ENCODE assay signal across 21 cellular contexts in the genomic region with DNA sequence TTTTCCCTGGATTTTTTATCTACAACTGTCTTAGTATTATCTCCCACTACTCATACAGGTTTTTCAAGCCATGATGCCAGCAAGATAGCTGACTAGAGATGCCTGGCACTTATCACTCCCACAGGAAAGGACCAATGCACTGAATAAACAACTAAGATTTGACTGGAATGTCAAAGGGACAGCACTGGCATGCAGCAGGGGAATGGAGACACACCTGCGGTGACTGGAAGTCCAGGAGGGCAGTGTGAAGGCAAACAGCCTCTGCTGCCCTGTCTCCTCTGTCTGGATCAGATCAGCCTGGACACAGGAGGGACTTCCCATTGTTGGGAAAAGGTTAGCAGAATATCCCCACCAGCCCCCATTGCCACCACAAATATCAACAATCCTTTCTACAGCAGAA.
DNase-seq lines count a peak whose midpoint lies in the region; TF ChIP-seq lines count a peak whose summit lies in the region.
"Had no signal": no experiment of that assay in that cellular context is flagged by ENCODE, and none has a peak within 500 bp of the region (broad histone marks: within the 10 kb centered on the region; RNA-seq: fewer than 3 reads in every experiment).

No MANE protein-coding gene starts in this region.

- H4K20me1 ChIP-seq in PC-9 (ENCODE audit: insufficient read depth), result no peaks in the 10 kb centered on the region
- H4K20me1 ChIP-seq in MM.1S (ENCODE audit: insufficient read depth, low read length), result no peaks in the 10 kb centered on the region
- H4K20me1 ChIP-seq: BLaER1 treated with 17β-estradiol and CSF1 and Interleukin-3, amounts not matched to agents 10 nM and 100 nM had no signal

- no peaks in the 10 kb centered on the region for H3K79me2 ChIP-seq in PC-9 (ENCODE audit: low read depth)
- no peaks in the 10 kb centered on the region for H3K79me2 ChIP-seq in MM.1S (ENCODE audit: low read length)

- TF ChIP-seq CTCF in Caco-2 (IDR thresholded peaks at IDR 0.05; ENCODE audit: insufficient read depth in 1 of 2, low read depth in 1 of 2, low read length in 1 of 2, severe bottlenecking in 1 of 2, unreplicated experiment in 1 of 2) (no peak), PC-9 (conservative IDR thresholded peaks at IDR 0.05) (no peak), MM.1S (IDR thresholded peaks at IDR 0.05; ENCODE audit: low read length) (no peak)

- no peaks in the 10 kb centered on the region for H3K36me3 Mint-ChIP-seq in Caco-2 (ENCODE audit: insufficient read depth, unreplicated experiment)
- H3K36me3 Mint-ChIP-seq: CD4-positive, alpha-beta memory T cell had no signal

- H3K4me3 Mint-ChIP-seq in Caco-2 (ENCODE audit: unreplicated experiment), result peak overlapping the region; percentile 13
- H3K4me3 Mint-ChIP-seq: CD4-positive, alpha-beta memory T cell had no signal

- H3K27me3 Mint-ChIP-seq in Caco-2 (ENCODE audit: insufficient read depth, unreplicated experiment), result no peaks in the 10 kb centered on the region
- H3K27me3 Mint-ChIP-seq: CD4-positive, alpha-beta memory T cell had no signal

- DNase-seq in Caco-2 (peak; percentile 79 to 88), PC-9 (peak; percentile 37 to 51), kidney tubule cell (ENCODE audit: low spot score) (peak; percentile 28), mucosa of gallbladder (ENCODE audit: low spot score) (peak; percentile 13), MM.1S (no peak), NCI-H526 treated with DMSO at 0.1 percent for 48 hours (lab: John Stamatoyannopoulos, UW) (no peak)
- no peak for DNase-seq in stimulated activated CD4-positive, alpha-beta T cell treated with anti-CD3 and anti-CD28 coated beads, Interleukin-4, amount 100 ng/mL, for 4 hours
- DNase-seq: 8988T; CD4-positive, alpha-beta memory T cell; DMS153; EL; GF-D8; KG1; NCI-H1092 treated with DMSO at 0.1 percent for 48 hours; NCI-H1436 treated with DMSO at 0.1 percent for 48 hours; NCI-H2029; NCI-H2227 treated with DMSO at 0.1 percent for 48 hours; NCI-H510A; NCI-H748 treated with DMSO at 0.1 percent for 48 hours had no signal

- no peaks in the 10 kb centered on the region for H3K36me3 ChIP-seq in Caco-2 (ENCODE audit: control insufficient read depth, insufficient read depth, low read length)
- H3K36me3 ChIP-seq in PC-9 (ENCODE audit: low read depth), result no peaks in the 10 kb centered on the region
- no peaks in the 10 kb centered on the region for H3K36me3 ChIP-seq in MM.1S (replicated peaks; ENCODE audit: insufficient read depth, low read length)
- H3K36me3 ChIP-seq: BLaER1 treated with 17β-estradiol and CSF1 and Interleukin-3, amounts not matched to agents 10 nM and 100 nM; SJSA1 had no signal

- intact Hi-C loops in Caco-2 (cut with micrococcal nuclease; ENCODE audit: unreplicated experiment), result loop anchor here (1.0 kb wide), 2 partner anchors 22 to 84 kb away; no protein-coding TSS in a partner anchor
- intact Hi-C loops in PC-9 (cut with micrococcal nuclease; ENCODE audit: unreplicated experiment), result no loop called here

- H3K9me2 ChIP-seq in PC-9 (ENCODE audit: insufficient read depth), result no peaks in the 10 kb centered on the region
- no peaks in the 10 kb centered on the region for H3K9me2 ChIP-seq in MM.1S (replicated peaks; ENCODE audit: insufficient read depth, low read length)

- CTCF ChIA-PET in Caco-2 (lab: Charles Lee) (no interaction called here), PC-9 (lab: Charles Lee) (no interaction called here)

- no peaks in the 10 kb centered on the region for H3K4me1 Mint-ChIP-seq in Caco-2 (ENCODE audit: low read depth, unreplicated experiment)
- H3K4me1 Mint-ChIP-seq: CD4-positive, alpha-beta memory T cell had no signal

- 0 out of 2 replicates have a peak, but pooled peaks cover 4% of the 10 kb centered on the region for H3F3A ChIP-seq in PC-9 (ENCODE audit: insufficient read depth, low read depth)
- H3F3A ChIP-seq in MM.1S (ENCODE audit: insufficient read depth, low read length), result no peaks in the 10 kb centered on the region

- H3K4me3 ChIP-seq in Caco-2 (ENCODE audit: low read depth, low read length), result no peak overlapping the region
- no peak overlapping the region for H3K4me3 ChIP-seq in PC-9
- H3K4me3 ChIP-seq in MM.1S (ENCODE audit: low read length), result no peak overlapping the region
- H3K4me3 ChIP-seq: BLaER1 treated with 17β-estradiol and CSF1 and Interleukin-3, amounts not matched to agents 10 nM and 100 nM; SJSA1 had no signal

- BruUV-seq in Caco-2 (replicated peaks; lab: Mats Ljungman, UMichigan), result no TSS peak
- no TSS peak for BruUV-seq in PC-9 (replicated peaks; lab: Mats Ljungman, UMichigan)

- H3K4me1 ChIP-seq in Caco-2 (no peaks in the 10 kb centered on the region; the same call in 1 of the 2 replicates), PC-9 (replicated peaks; ENCODE audit: insufficient read depth) (no peaks in the 10 kb centered on the region), MM.1S (ENCODE audit: low read length) (no peaks in the 10 kb centered on the region)
- H3K4me1 ChIP-seq: BLaER1 treated with 17β-estradiol and CSF1 and Interleukin-3, amounts not matched to agents 10 nM and 100 nM; SJSA1 had no signal

- POLR2A ChIA-PET in Caco-2 (lab: Charles Lee), result no interaction called here
- POLR2A ChIA-PET in PC-9 (lab: Charles Lee; ENCODE audit: unreplicated experiment), result interaction anchor here (0.8 kb wide), 1 partner anchor 107 kb away, joined by 19 read pairs; the partner anchor contains the start of genes STRADB and TRAK2

- no peak overlapping the region for H3K27ac ChIP-seq in PC-9
- no peak overlapping the region for H3K27ac ChIP-seq in MM.1S (ENCODE audit: low read length)
- H3K27ac ChIP-seq: BLaER1 treated with 17β-estradiol and CSF1 and Interleukin-3, amounts not matched to agents 10 nM and 100 nM; SJSA1 had no signal

- H3K9me3 ChIP-seq in Caco-2 (no peaks in the 10 kb centered on the region), PC-9 (ENCODE audit: insufficient read depth, low read depth) (no peaks in the 10 kb centered on the region), MM.1S (replicated peaks; ENCODE audit: insufficient read depth, low read length) (no peaks in the 10 kb centered on the region)
- H3K9me3 ChIP-seq: BLaER1 treated with 17β-estradiol and CSF1 and Interleukin-3, amounts not matched to agents 10 nM and 100 nM; SJSA1 had no signal

- no peak overlapping the region for H3K9ac ChIP-seq in MM.1S (ENCODE audit: low read length)
- H3K9ac ChIP-seq: BLaER1 treated with 17β-estradiol and CSF1 and Interleukin-3, amounts not matched to agents 10 nM and 100 nM had no signal

- no peak overlapping the region for H3K27ac Mint-ChIP-seq in Caco-2 (ENCODE audit: unreplicated experiment)
- H3K27ac Mint-ChIP-seq: CD4-positive, alpha-beta memory T cell had no signal

- no peak overlapping the region for H2AFZ ChIP-seq in PC-9
- H2AFZ ChIP-seq in MM.1S (ENCODE audit: low read length), result no peak overlapping the region

- no peaks in the 10 kb centered on the region for H3K9me3 Mint-ChIP-seq in Caco-2 (ENCODE audit: unreplicated experiment)
- H3K9me3 Mint-ChIP-seq: CD4-positive, alpha-beta memory T cell had no signal

- no peaks in the 10 kb centered on the region for H3K27me3 ChIP-seq in Caco-2 (replicated peaks; ENCODE audit: control insufficient read depth, insufficient read depth, low read length)
- H3K27me3 ChIP-seq in PC-9 (ENCODE audit: insufficient read depth, low read depth), result no peaks in the 10 kb centered on the region
- H3K27me3 ChIP-seq in MM.1S (replicated peaks; ENCODE audit: insufficient read depth, low read length), result no peaks in the 10 kb centered on the region
- H3K27me3 ChIP-seq: BLaER1 treated with 17β-estradiol and CSF1 and Interleukin-3, amounts not matched to agents 10 nM and 100 nM; SJSA1 had no signal

- H3K4me2 ChIP-seq in PC-9 (no peak overlapping the region; the same call in 1 of the 2 replicates), MM.1S (ENCODE audit: low read depth, low read length) (no peak overlapping the region)
- H3K4me2 ChIP-seq: BLaER1 treated with 17β-estradiol and CSF1 and Interleukin-3, amounts not matched to agents 10 nM and 100 nM had no signal

Comparison
In these comparisons a context has a peak if more than half of its experiments do, and no peak if none do; other contexts are left out.
1. DNase-seq: peak in Caco-2 (2 of 2), PC-9 (2 of 2), kidney tubule cell (single experiment) and mucosa of gallbladder (single experiment); none in stimulated activated CD4-positive, alpha-beta T cell treated with anti-CD3 and anti-CD28 coated beads, Interleukin-4, amount 100 ng/mL, for 4 hours (0 of 2), MM.1S (single experiment) and NCI-H526 treated with DMSO at 0.1 percent for 48 hours (single experiment).